19 cellular contexts compared by ENCODE assay signal in genomic region chr5:127887282-127887681, GRCh38.
DNase-seq lines count a peak whose midpoint lies in the region; ATAC-seq and TF ChIP-seq lines count a peak whose summit lies in the region.
"Had no signal": no experiment of that assay in that cellular context is flagged by ENCODE, and none has a peak within 500 bp of the region (broad histone marks: within the 10 kb centered on the region; RNA-seq: fewer than 3 reads in every experiment).

No MANE protein-coding gene starts in this region.

- peaks cover 7% of the 10 kb centered on the region for H3F3A ChIP-seq in SK-N-SH (replicated peaks; ENCODE audit: insufficient read depth)

- no peaks in the 10 kb centered on the region for H3K9me2 ChIP-seq in SK-N-SH

- no peaks in the 10 kb centered on the region for H3K9me3 ChIP-seq in SK-N-SH
- H3K9me3 ChIP-seq: colonic mucosa, psoas muscle had no signal

- no peak for TF ChIP-seq RAD21 in SK-N-SH (IDR thresholded peaks at IDR 0.05; ENCODE audit: low read length)

- DNase-seq in COR-L47 (lab: John Stamatoyannopoulos, UW) (peak; percentile 8), HCEC 1CT (peak; percentile 25), SK-N-SH (no peak), foreskin keratinocyte (peak; percentile 22 to 36), GM13976 (ENCODE audit: low spot score) (no peak), NOMO-1 (lab: John Stamatoyannopoulos, UW; ENCODE audit: unreplicated experiment in 2 of 2) (no peak)
- DNase-seq: activated CD4-positive, alpha-beta T cell treated with anti-CD3 and anti-CD28 coated beads for 1 hour; activated T-cell treated with anti-CD3 and anti-CD28 coated beads, Interleukin-2, amount 50 U/mL, for 1 hour; colonic mucosa; left colon; mesenchymal stem cell; naive B cell; NCI-H1436; NCI-H774; psoas muscle; SJCRH30; T-helper 1 cell had no signal

- no peaks in the 10 kb centered on the region for H3K79me2 ChIP-seq in SK-N-SH (ENCODE audit: insufficient read depth)

- ATAC-seq in foreskin keratinocyte = peak; percentile 92
- ATAC-seq in GM19463 (IDR thresholded peaks at IDR 0.05; ENCODE audit: unreplicated experiment) = no peak
- ATAC-seq: left colon, psoas muscle had no signal

- TF ChIP-seq EP300 in SK-N-SH (IDR thresholded peaks at IDR 0.05; ENCODE audit: borderline replicate concordance in 1 of 2, low read depth in 1 of 2, low read length in 1 of 2) = no peak

- H3K27ac ChIP-seq in SK-N-SH (ENCODE audit: low read depth in 2 of 2, low read length in 1 of 2) = no peak overlapping the region
- no peak overlapping the region for H3K27ac ChIP-seq in foreskin keratinocyte
- H3K27ac ChIP-seq: C4-2B, psoas muscle, SJCRH30 had no signal

- no peak overlapping the region for H3K4me2 ChIP-seq in SK-N-SH

- no peaks in the 10 kb centered on the region for H4K20me1 ChIP-seq in SK-N-SH (ENCODE audit: insufficient read depth)

- H3K4me1 ChIP-seq in SK-N-SH (ENCODE audit: control insufficient read depth in 1 of 2, insufficient read depth in 2 of 2, low read depth in 1 of 2, low read length in 1 of 2) = peaks cover 0 to 8% of the 10 kb centered on the region in 2 experiments; a peak in 2 of 4 replicates
- peaks cover 8% of the 10 kb centered on the region for H3K4me1 ChIP-seq in foreskin keratinocyte

- no peak overlapping the region for H3K9ac ChIP-seq in SK-N-SH

- CTCF ChIA-PET in SK-N-SH (lab: Yijun Ruan, JAX) = interaction anchor here (1.5 kb wide), 1 partner anchor 9 kb away, joined by 3 read pairs; no protein-coding TSS in a partner anchor

- no peak overlapping the region for H3K4me3 ChIP-seq in SK-N-SH (ENCODE audit: low read depth in 2 of 2, low read length in 1 of 2)
- H3K4me3 ChIP-seq: colonic mucosa, psoas muscle, SJCRH30 had no signal

- in situ Hi-C loops in GM13976 (cut with MboI; ENCODE audit: low sequenced_read_pairs, unreplicated experiment) = loop anchor here (10.0 kb wide), 1 partner anchor 318 kb away; no protein-coding TSS in a partner anchor

- no peaks in the 10 kb centered on the region for H3K36me3 ChIP-seq in SK-N-SH (replicated peaks in 1 of 2; ENCODE audit: control insufficient read depth in 1 of 2, insufficient read depth in 2 of 2, low read length in 1 of 2)
- H3K36me3 ChIP-seq: colonic mucosa, SJCRH30 had no signal

- no peak overlapping the region for H2AFZ ChIP-seq in SK-N-SH (ENCODE audit: low read depth)

- POLR2A ChIA-PET in SK-N-SH (lab: Yijun Ruan, JAX) = no interaction called here

- 70% methylated on average over 1 of the region's 1 CpG for WGBS in SK-N-SH (ENCODE audit: low lambda C conversion rate)

- TF ChIP-seq CTCF in SK-N-SH (IDR thresholded peaks at IDR 0.05) (no peak), foreskin keratinocyte (conservative IDR thresholded peaks at IDR 0.05) (no peak), GM13976 (IDR thresholded peaks at IDR 0.05; ENCODE audit: borderline replicate concordance, control extremely low read depth, extremely low read depth, insufficient read depth, missing control alignments) (no peak)

- H3K27me3 ChIP-seq in SK-N-SH (ENCODE audit: insufficient read depth) = no peaks in the 10 kb centered on the region
- H3K27me3 ChIP-seq in foreskin keratinocyte = peaks cover 12% of the 10 kb centered on the region
- H3K27me3 ChIP-seq: colonic mucosa, SJCRH30 had no signal

TF ChIP-seq in SK-N-SH, 30 proteins besides CTCF, POLR2A, EP300 and RAD21 (continues in another document):
- peak; percentile 68 for TF ChIP-seq TCF12 (IDR thresholded peaks at IDR 0.05)
- TF ChIP-seq MAX (IDR thresholded peaks at IDR 0.05; ENCODE audit: low read depth) = no peak
- TF ChIP-seq, protein P1, sequence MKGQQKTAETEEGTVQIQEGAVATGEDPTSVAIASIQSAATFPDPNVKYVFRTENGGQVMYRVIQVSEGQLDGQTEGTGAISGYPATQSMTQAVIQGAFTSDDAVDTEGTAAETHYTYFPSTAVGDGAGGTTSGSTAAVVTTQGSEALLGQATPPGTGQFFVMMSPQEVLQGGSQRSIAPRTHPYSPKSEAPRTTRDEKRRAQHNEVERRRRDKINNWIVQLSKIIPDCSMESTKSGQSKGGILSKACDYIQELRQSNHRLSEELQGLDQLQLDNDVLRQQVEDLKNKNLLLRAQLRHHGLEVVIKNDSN (IDR thresholded peaks at IDR 0.05; ENCODE audit: borderline replicate concordance, low read depth) = no peak
- TF ChIP-seq RXRA (IDR thresholded peaks at IDR 0.05; ENCODE audit: borderline replicate concordance, low read depth) = no peak
- peak; percentile 66; the same call in 1 of the 2 replicates for TF ChIP-seq MEF2A (IDR thresholded peaks at IDR 0.05; ENCODE audit: borderline replicate concordance, low read depth)
- TF ChIP-seq JUND (IDR thresholded peaks at IDR 0.05) = peak; percentile 53
- 0 out of 2 replicates have a peak, but pooled peaks have one; percentile 15 for TF ChIP-seq TEAD4 (IDR thresholded peaks at IDR 0.05; ENCODE audit: borderline replicate concordance, insufficient read depth)
- no peak for TF ChIP-seq RCOR1 (IDR thresholded peaks at IDR 0.05; ENCODE audit: low read length)
- TF ChIP-seq POLR2AphosphoS5 (IDR thresholded peaks at IDR 0.05; ENCODE audit: low read depth, low read length) = no peak
- TF ChIP-seq NFIC (IDR thresholded peaks at IDR 0.05; ENCODE audit: borderline replicate concordance) = peak; percentile 61
- no peak for TF ChIP-seq GATA2 (CRISPR knock-in tag; IDR thresholded peaks at IDR 0.05)
- no peak for TF ChIP-seq IRF3 (IDR thresholded peaks at IDR 0.05; ENCODE audit: low read depth, low read length)
- no peak for TF ChIP-seq USF2 (IDR thresholded peaks at IDR 0.05; ENCODE audit: borderline replicate concordance, low read depth, low read length)
- TF ChIP-seq GABPA (IDR thresholded peaks at IDR 0.05; ENCODE audit: low read depth) = no peak
- TF ChIP-seq, protein P2, sequence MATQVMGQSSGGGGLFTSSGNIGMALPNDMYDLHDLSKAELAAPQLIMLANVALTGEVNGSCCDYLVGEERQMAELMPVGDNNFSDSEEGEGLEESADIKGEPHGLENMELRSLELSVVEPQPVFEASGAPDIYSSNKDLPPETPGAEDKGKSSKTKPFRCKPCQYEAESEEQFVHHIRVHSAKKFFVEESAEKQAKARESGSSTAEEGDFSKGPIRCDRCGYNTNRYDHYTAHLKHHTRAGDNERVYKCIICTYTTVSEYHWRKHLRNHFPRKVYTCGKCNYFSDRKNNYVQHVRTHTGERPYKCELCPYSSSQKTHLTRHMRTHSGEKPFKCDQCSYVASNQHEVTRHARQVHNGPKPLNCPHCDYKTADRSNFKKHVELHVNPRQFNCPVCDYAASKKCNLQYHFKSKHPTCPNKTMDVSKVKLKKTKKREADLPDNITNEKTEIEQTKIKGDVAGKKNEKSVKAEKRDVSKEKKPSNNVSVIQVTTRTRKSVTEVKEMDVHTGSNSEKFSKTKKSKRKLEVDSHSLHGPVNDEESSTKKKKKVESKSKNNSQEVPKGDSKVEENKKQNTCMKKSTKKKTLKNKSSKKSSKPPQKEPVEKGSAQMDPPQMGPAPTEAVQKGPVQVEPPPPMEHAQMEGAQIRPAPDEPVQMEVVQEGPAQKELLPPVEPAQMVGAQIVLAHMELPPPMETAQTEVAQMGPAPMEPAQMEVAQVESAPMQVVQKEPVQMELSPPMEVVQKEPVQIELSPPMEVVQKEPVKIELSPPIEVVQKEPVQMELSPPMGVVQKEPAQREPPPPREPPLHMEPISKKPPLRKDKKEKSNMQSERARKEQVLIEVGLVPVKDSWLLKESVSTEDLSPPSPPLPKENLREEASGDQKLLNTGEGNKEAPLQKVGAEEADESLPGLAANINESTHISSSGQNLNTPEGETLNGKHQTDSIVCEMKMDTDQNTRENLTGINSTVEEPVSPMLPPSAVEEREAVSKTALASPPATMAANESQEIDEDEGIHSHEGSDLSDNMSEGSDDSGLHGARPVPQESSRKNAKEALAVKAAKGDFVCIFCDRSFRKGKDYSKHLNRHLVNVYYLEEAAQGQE (IDR thresholded peaks at IDR 0.05; ENCODE audit: low read depth, low read length) = no peak
- no peak for TF ChIP-seq RFX5 (IDR thresholded peaks at IDR 0.05; ENCODE audit: low read length)
- no peak for TF ChIP-seq FOXM1 (IDR thresholded peaks at IDR 0.05; ENCODE audit: low read depth)
- no peak for TF ChIP-seq ELF1 (IDR thresholded peaks at IDR 0.05)
- TF ChIP-seq YY1 (IDR thresholded peaks at IDR 0.05; ENCODE audit: low read depth) = no peak
- TF ChIP-seq TAF1 (IDR thresholded peaks at IDR 0.05; ENCODE audit: borderline replicate concordance, low read depth, low read length) = no peak
- peak; percentile 38; the same call in 1 of the 2 replicates for TF ChIP-seq FOSL2 (IDR thresholded peaks at IDR 0.05; ENCODE audit: borderline replicate concordance, low read depth)
- TF ChIP-seq, protein P3, sequence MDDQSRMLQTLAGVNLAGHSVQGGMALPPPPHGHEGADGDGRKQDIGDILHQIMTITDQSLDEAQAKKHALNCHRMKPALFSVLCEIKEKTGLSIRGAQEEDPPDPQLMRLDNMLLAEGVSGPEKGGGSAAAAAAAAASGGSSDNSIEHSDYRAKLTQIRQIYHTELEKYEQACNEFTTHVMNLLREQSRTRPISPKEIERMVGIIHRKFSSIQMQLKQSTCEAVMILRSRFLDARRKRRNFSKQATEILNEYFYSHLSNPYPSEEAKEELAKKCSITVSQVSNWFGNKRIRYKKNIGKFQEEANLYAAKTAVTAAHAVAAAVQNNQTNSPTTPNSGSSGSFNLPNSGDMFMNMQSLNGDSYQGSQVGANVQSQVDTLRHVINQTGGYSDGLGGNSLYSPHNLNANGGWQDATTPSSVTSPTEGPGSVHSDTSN (IDR thresholded peaks at IDR 0.05) = peak; percentile 81

Comparison
In these comparisons a context has a peak if more than half of its experiments do, and no peak if none do; other contexts are left out.
1. DNase-seq: peak in COR-L47 (single experiment), HCEC 1CT (single experiment) and foreskin keratinocyte (2 of 2); none in SK-N-SH (single experiment), GM13976 (single experiment) and NOMO-1 (0 of 2).